Comparison of ENCODE assay signal across 27 cellular contexts in genomic region chr6:68012822-68013221, GRCh38.
"Had no signal": no experiment of that assay in that cellular context is flagged by ENCODE, and none has a peak within 500 bp of the region (broad histone marks: within the 10 kb centered on the region; RNA-seq: fewer than 3 reads in every experiment).

No MANE protein-coding gene starts in this region.

- H3K9me3 ChIP-seq: stomach, suprapubic skin, testis, thoracic aorta, thyroid gland, tibial artery, tibial nerve, transverse colon, upper lobe of left lung, upper lobe of right lung, uterus, vagina had no signal

- FAIRE-seq: urothelium cell line had no signal

- H3K27ac ChIP-seq: stomach, suprapubic skin, testis, thoracic aorta, thyroid gland, tibial artery, tibial nerve, transverse colon, upper lobe of left lung, upper lobe of right lung, uterus, vagina had no signal

- DNase-seq: stimulated activated CD4-positive, alpha-beta T cell treated with anti-CD3 and anti-CD28 coated beads, Interleukin-2, amount 100 ng/mL, for 48 hours; stimulated activated CD4-positive, alpha-beta T cell treated with anti-CD3 and anti-CD28 coated beads, Interleukin-4, amount 100 ng/mL, for 1 hour; stimulated activated CD4-positive, alpha-beta T cell treated with anti-CD3 and anti-CD28 coated beads, Interleukin-4, amount 100 ng/mL, for 24 hours; stimulated activated CD4-positive, alpha-beta T cell treated with anti-CD3 and anti-CD28 coated beads, Interleukin-4, amount 100 ng/mL, for 4 hours; stimulated activated CD8-positive, alpha-beta memory T cell treated with anti-CD3 and anti-CD28 coated beads, Interleukin-4, amount 100 ng/mL, for 48 hours; stimulated activated naive B cell treated with anti-CD40 and anti-IgM and Interleukin-4, amounts not matched to agents 10 μg/mL and 1 μg/mL and 100 μg/mL, for 72 hours; stimulated activated naive CD4-positive, alpha-beta T cell; stimulated activated naive CD4-positive, alpha-beta T cell treated with Interleukin-2 at 50 U/mL for 16 hours; stimulated activated naive CD8-positive, alpha-beta T cell treated with anti-CD3 and anti-CD28 coated beads, Interleukin-15, amount 100 ng/mL, for 72 hours; stimulated activated naive CD8-positive, alpha-beta T cell treated with anti-CD3 and anti-CD28 coated beads, Interleukin-15, Interleukin-2, amounts not matched to agents 100 U/mL and 50 U/mL, for 24 hours; stomach; substantia nigra; testis; thyroid gland; tibial artery; transverse colon; trophoblast cell; upper lobe of left lung; upper lobe of right lung; uterus had no signal

- H3K4me1 ChIP-seq: stomach, suprapubic skin, testis, thyroid gland, tibial artery, tibial nerve, transverse colon, upper lobe of left lung, upper lobe of right lung, uterus, vagina had no signal

- H3K27me3 ChIP-seq: stomach, suprapubic skin, testis, thyroid gland, tibial artery, tibial nerve, transverse colon, upper lobe of left lung, upper lobe of right lung, uterus, vagina had no signal

- ATAC-seq: stimulated activated effector memory CD8-positive, alpha-beta T cell treated with anti-CD3 and anti-CD28 coated beads, Interleukin-12 subunit alpha, Interleukin-12 subunit beta, amount 100 ng/mL, for 72 hours; stimulated activated memory B cell treated with anti-CD40 and anti-IgM and Interleukin-4, amounts not matched to agents 10 μg/mL and 1 μg/mL and 100 μg/mL, for 72 hours; stimulated activated naive B cell treated with anti-CD40 and anti-IgM and Interleukin-4, amounts not matched to agents 10 μg/mL and 1 μg/mL and 100 μg/mL, for 72 hours; stimulated activated naive CD8-positive, alpha-beta T cell treated with anti-CD3 and anti-CD28 coated beads, Interleukin-15, amount 100 ng/mL, for 72 hours; stimulated activated naive CD8-positive, alpha-beta T cell treated with anti-CD3 and anti-CD28 coated beads, Interleukin-15, Interleukin-2, amounts not matched to agents 100 U/mL and 50 U/mL, for 24 hours; upper lobe of right lung had no signal

- H3K36me3 ChIP-seq: stomach, suprapubic skin, thoracic aorta, thyroid gland, tibial artery, tibial nerve, transverse colon, upper lobe of left lung, upper lobe of right lung, uterus, vagina had no signal

- H3K4me3 ChIP-seq: stomach, suprapubic skin, testis, thoracic aorta, thyroid gland, tibial artery, tibial nerve, transverse colon, upper lobe of left lung, upper lobe of right lung, uterus, vagina had no signal
